27 cellular contexts compared by ENCODE assay signal in genomic region chr3:170899455-170899854, GRCh38.
"Had no signal": no experiment of that assay in that cellular context is flagged by ENCODE, and none has a peak within 500 bp of the region (broad histone marks: within the 10 kb centered on the region; RNA-seq: fewer than 3 reads in every experiment).

No MANE protein-coding gene starts in this region.

- H3K27me3 ChIP-seq: stomach, suprapubic skin, testis, thyroid gland, tibial artery, tibial nerve, transverse colon, upper lobe of left lung, upper lobe of right lung, uterus, vagina had no signal

- DNase-seq: stimulated activated CD4-positive, alpha-beta T cell treated with anti-CD3 and anti-CD28 coated beads, Interleukin-2, amount 100 ng/mL, for 48 hours; stimulated activated CD4-positive, alpha-beta T cell treated with anti-CD3 and anti-CD28 coated beads, Interleukin-4, amount 100 ng/mL, for 1 hour; stimulated activated CD4-positive, alpha-beta T cell treated with anti-CD3 and anti-CD28 coated beads, Interleukin-4, amount 100 ng/mL, for 24 hours; stimulated activated CD4-positive, alpha-beta T cell treated with anti-CD3 and anti-CD28 coated beads, Interleukin-4, amount 100 ng/mL, for 4 hours; stimulated activated CD8-positive, alpha-beta memory T cell treated with anti-CD3 and anti-CD28 coated beads, Interleukin-4, amount 100 ng/mL, for 48 hours; stimulated activated naive B cell treated with anti-CD40 and anti-IgM and Interleukin-4, amounts not matched to agents 10 μg/mL and 1 μg/mL and 100 μg/mL, for 72 hours; stimulated activated naive CD4-positive, alpha-beta T cell; stimulated activated naive CD4-positive, alpha-beta T cell treated with Interleukin-2 at 50 U/mL for 16 hours; stimulated activated naive CD8-positive, alpha-beta T cell treated with anti-CD3 and anti-CD28 coated beads, Interleukin-15, amount 100 ng/mL, for 72 hours; stimulated activated naive CD8-positive, alpha-beta T cell treated with anti-CD3 and anti-CD28 coated beads, Interleukin-15, Interleukin-2, amounts not matched to agents 100 U/mL and 50 U/mL, for 24 hours; stomach; substantia nigra; testis; thyroid gland; tibial artery; transverse colon; trophoblast cell; upper lobe of left lung; upper lobe of right lung; uterus had no signal

- H3K36me3 ChIP-seq: thoracic aorta, thyroid gland, transverse colon, upper lobe of left lung, upper lobe of right lung, uterus had no signal

- H3K4me1 ChIP-seq: stomach, suprapubic skin, testis, thyroid gland, tibial artery, tibial nerve, transverse colon, upper lobe of left lung, upper lobe of right lung, uterus, vagina had no signal

- H3K4me3 ChIP-seq: stomach, suprapubic skin, testis, thoracic aorta, thyroid gland, tibial artery, tibial nerve, transverse colon, upper lobe of left lung, upper lobe of right lung, uterus, vagina had no signal

- H3K9me3 ChIP-seq: stomach, suprapubic skin, testis, thoracic aorta, thyroid gland, tibial artery, tibial nerve, transverse colon, upper lobe of left lung, upper lobe of right lung, uterus, vagina had no signal

- ATAC-seq: stimulated activated effector memory CD8-positive, alpha-beta T cell treated with anti-CD3 and anti-CD28 coated beads, Interleukin-12 subunit alpha, Interleukin-12 subunit beta, amount 100 ng/mL, for 72 hours; stimulated activated memory B cell treated with anti-CD40 and anti-IgM and Interleukin-4, amounts not matched to agents 10 μg/mL and 1 μg/mL and 100 μg/mL, for 72 hours; stimulated activated naive B cell treated with anti-CD40 and anti-IgM and Interleukin-4, amounts not matched to agents 10 μg/mL and 1 μg/mL and 100 μg/mL, for 72 hours; stimulated activated naive CD8-positive, alpha-beta T cell treated with anti-CD3 and anti-CD28 coated beads, Interleukin-15, amount 100 ng/mL, for 72 hours; stimulated activated naive CD8-positive, alpha-beta T cell treated with anti-CD3 and anti-CD28 coated beads, Interleukin-15, Interleukin-2, amounts not matched to agents 100 U/mL and 50 U/mL, for 24 hours; upper lobe of right lung had no signal

- FAIRE-seq: urothelium cell line had no signal

- H3K27ac ChIP-seq: stomach, suprapubic skin, testis, thoracic aorta, thyroid gland, tibial artery, tibial nerve, transverse colon, upper lobe of left lung, upper lobe of right lung, uterus, vagina had no signal
